ENCODE assay signal across 16 cellular contexts in the genomic region with DNA sequence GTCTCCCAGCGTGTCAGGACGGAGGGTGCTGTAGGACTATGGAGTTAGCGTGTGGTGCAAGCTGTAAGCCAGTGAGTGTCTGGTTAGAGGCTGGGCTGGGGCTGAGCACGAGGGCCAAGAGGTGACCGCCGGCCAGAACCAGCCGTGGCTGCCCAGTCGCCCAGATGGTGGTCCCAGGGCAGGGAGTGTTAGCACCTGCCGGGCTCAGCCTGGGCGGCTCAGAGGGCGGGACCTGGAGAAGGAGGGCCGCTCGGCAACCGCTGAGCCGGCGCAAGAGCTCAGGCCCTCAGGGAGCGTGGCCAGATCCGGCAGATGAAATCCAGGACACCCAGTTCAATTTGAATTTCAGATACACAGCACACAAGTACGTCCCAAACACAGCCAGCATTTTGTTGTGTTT.
"Had no signal": no experiment of that assay in that cellular context is flagged by ENCODE, and none has a peak within 500 bp of the region (broad histone marks: within the 10 kb centered on the region; RNA-seq: fewer than 3 reads in every experiment).

No MANE protein-coding gene starts in this region.

- DNase-seq: activated CD4-positive, alpha-beta memory T cell treated with anti-CD3 and anti-CD28 coated beads, Interleukin-2, amount 10 ng/mL, durations not matched to agents 7 days and 5 days; activated CD4-positive, alpha-beta T cell treated with anti-CD3 and anti-CD28 coated beads for 1 hour; activated gamma-delta T cell treated with Interleukin-2 at 50 U/mL for 16 hours; activated naive CD8-positive, alpha-beta T cell treated with anti-CD3 and anti-CD28 coated beads, Interleukin-2, amount 10 ng/mL, durations not matched to agents 7 days and 5 days; activated T-cell treated with anti-CD3 and anti-CD28 coated beads, Interleukin-2, amount 50 U/mL, for 72 hours; cortex of kidney; effector memory CD8-positive, alpha-beta T cell; gastrocnemius medialis; left colon; stimulated activated CD4-positive, alpha-beta T cell treated with anti-CD3 and anti-CD28 coated beads, Interleukin-4, amount 100 ng/mL, for 1 hour; stimulated activated CD8-positive, alpha-beta memory T cell treated with anti-CD3 and anti-CD28 coated beads, Interleukin-4, amount 100 ng/mL, for 48 hours; stimulated activated naive CD8-positive, alpha-beta T cell treated with anti-CD3 and anti-CD28 coated beads, Interleukin-15, Interleukin-2, amounts not matched to agents 100 U/mL and 50 U/mL, for 24 hours; T-helper 2 cell had no signal

- H3K27ac ChIP-seq: epithelial cell of prostate, gastrocnemius medialis, suprapubic skin had no signal

- H3K9me3 ChIP-seq: gastrocnemius medialis, suprapubic skin had no signal

- ATAC-seq: activated T-cell treated with anti-CD3 and anti-CD28 coated beads, Interleukin-2, amount 50 U/mL, for 72 hours; effector memory CD8-positive, alpha-beta T cell; gastrocnemius medialis; left colon; natural killer cell treated with Interleukin-12 subunit alpha and Interleukin-12 subunit beta and Interleukin-15 and Interleukin-18, amount 100 ng/mL, for 72 hours; stimulated activated naive CD8-positive, alpha-beta T cell treated with anti-CD3 and anti-CD28 coated beads, Interleukin-15, Interleukin-2, amounts not matched to agents 100 U/mL and 50 U/mL, for 24 hours had no signal

- H3K4me3 ChIP-seq: gastrocnemius medialis, suprapubic skin had no signal

- H3K4me1 ChIP-seq: gastrocnemius medialis, suprapubic skin had no signal

- H3K36me3 ChIP-seq: gastrocnemius medialis, suprapubic skin had no signal
